In genomic region chr6:134517145-134517658, GRCh38 we compare ENCODE assay signal across 8 cellular contexts.
A peak's percentile ranks its signal among the peaks of the same experiment; 100 is the strongest.
DNase-seq lines count a peak whose midpoint lies in the region; ATAC-seq and TF ChIP-seq lines count a peak whose summit lies in the region.

No MANE protein-coding gene starts in this region.

- H3K9me3 Mint-ChIP-seq in immature natural killer cell, result no peaks in the 10 kb centered on the region

- no peaks in the 10 kb centered on the region for H3K4me1 ChIP-seq in NT2/D1 (ENCODE audit: insufficient read depth, insufficient read length)

- H3K4me3 Mint-ChIP-seq in immature natural killer cell, result no peak overlapping the region

- H3K4me1 Mint-ChIP-seq in immature natural killer cell, result peaks cover 3 to 7% of the 10 kb centered on the region in 2 donors

- peak; percentile 47 for DNase-seq in ELF-1 (ENCODE audit: low read depth, low spot score)
- no peak for DNase-seq in NT2/D1 (ENCODE audit: low read depth, low spot score)
- DNase-seq in epithelial cell of proximal tubule (ENCODE audit: low read depth), result peak; percentile 49
- peak; percentile 83 for DNase-seq in myocyte (ENCODE audit: low read depth)
- no peak for DNase-seq in immature natural killer cell
- DNase-seq in GM13976 (ENCODE audit: low spot score), result no peak

- no peak overlapping the region for H3K27ac Mint-ChIP-seq in immature natural killer cell

- no peaks in the 10 kb centered on the region for H3K36me3 ChIP-seq in NT2/D1 (ENCODE audit: insufficient read depth, insufficient read length, low read length)

- no peaks in the 10 kb centered on the region for H3K27me3 ChIP-seq in NT2/D1 (ENCODE audit: insufficient read depth, insufficient read length)

- no peak overlapping the region for H3K4me3 ChIP-seq in NT2/D1 (ENCODE audit: insufficient read length, low read depth)
- peak overlapping the region; percentile 36 for H3K4me3 ChIP-seq in epithelial cell of proximal tubule (ENCODE audit: low read depth, low read length)

- ATAC-seq in HG03159 (IDR thresholded peaks at IDR 0.05; ENCODE audit: unreplicated experiment) (no peak), GM18873 (IDR thresholded peaks at IDR 0.05; ENCODE audit: low FRiP score, unreplicated experiment) (no peak)

- TF ChIP-seq CTCF in epithelial cell of proximal tubule (conservative IDR thresholded peaks at IDR 0.05; ENCODE audit: low read depth, low read length), result no peak
- TF ChIP-seq CTCF in GM13976 (IDR thresholded peaks at IDR 0.05; ENCODE audit: borderline replicate concordance, control extremely low read depth, extremely low read depth, insufficient read depth, missing control alignments), result no peak

- H3K9ac ChIP-seq in NT2/D1 (ENCODE audit: insufficient read length, low read depth), result peak overlapping the region; percentile 39

- peaks cover 0 to 6% (median 2%) of the 10 kb centered on the region in 3 donors for H3K27me3 Mint-ChIP-seq in immature natural killer cell (ENCODE audit: low read depth in 3 of 3)

- in situ Hi-C loops in GM13976 (cut with MboI; ENCODE audit: low sequenced_read_pairs, unreplicated experiment), result no loop called here

- H3K9me3 ChIP-seq in NT2/D1 (ENCODE audit: insufficient read depth, low read length), result no peaks in the 10 kb centered on the region

- no peaks in the 10 kb centered on the region for H3K36me3 Mint-ChIP-seq in immature natural killer cell

Comparison
In these comparisons a context has a peak if more than half of its experiments do, and no peak if none do; other contexts are left out.
1. DNase-seq: peak in ELF-1 (single experiment), epithelial cell of proximal tubule (single experiment) and myocyte (single experiment); none in NT2/D1 (single experiment), immature natural killer cell (0 of 3) and GM13976 (single experiment).